ENCODE assay signal across 6 cellular contexts in the genomic region with DNA sequence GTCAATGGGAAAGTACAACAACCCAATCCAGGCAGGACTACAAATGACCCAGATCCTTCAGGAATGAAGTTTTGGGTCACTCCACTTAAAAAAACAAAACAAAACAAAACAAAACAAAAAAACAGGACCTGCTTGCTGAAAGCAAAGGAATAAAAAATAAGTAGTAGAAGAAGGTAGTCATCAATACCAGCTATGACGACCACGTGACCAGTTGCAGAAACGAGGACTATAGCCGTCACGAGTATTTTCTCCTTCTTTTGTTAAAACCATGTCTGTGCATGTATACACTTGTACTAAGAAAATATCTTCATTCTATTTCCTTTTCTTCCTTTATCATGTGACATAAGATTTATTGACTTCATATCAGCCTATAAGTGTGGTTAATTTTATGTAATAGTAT.
"Had no signal": no experiment of that assay in that cellular context is flagged by ENCODE, and none has a peak within 500 bp of the region (broad histone marks: within the 10 kb centered on the region; RNA-seq: fewer than 3 reads in every experiment).

No MANE protein-coding gene starts in this region.

- DNase-seq: IMR-90, KBM-7, KG1 had no signal

- H3K9ac ChIP-seq: KMS-11 had no signal

- H3K4me2 ChIP-seq: KMS-11 had no signal

- H3K27ac ChIP-seq: HL-60, KMS-11 had no signal

- FAIRE-seq: HTR-8/SVneo had no signal
